Comparison of ENCODE assay signal across 1 cellular context in the genomic region with DNA sequence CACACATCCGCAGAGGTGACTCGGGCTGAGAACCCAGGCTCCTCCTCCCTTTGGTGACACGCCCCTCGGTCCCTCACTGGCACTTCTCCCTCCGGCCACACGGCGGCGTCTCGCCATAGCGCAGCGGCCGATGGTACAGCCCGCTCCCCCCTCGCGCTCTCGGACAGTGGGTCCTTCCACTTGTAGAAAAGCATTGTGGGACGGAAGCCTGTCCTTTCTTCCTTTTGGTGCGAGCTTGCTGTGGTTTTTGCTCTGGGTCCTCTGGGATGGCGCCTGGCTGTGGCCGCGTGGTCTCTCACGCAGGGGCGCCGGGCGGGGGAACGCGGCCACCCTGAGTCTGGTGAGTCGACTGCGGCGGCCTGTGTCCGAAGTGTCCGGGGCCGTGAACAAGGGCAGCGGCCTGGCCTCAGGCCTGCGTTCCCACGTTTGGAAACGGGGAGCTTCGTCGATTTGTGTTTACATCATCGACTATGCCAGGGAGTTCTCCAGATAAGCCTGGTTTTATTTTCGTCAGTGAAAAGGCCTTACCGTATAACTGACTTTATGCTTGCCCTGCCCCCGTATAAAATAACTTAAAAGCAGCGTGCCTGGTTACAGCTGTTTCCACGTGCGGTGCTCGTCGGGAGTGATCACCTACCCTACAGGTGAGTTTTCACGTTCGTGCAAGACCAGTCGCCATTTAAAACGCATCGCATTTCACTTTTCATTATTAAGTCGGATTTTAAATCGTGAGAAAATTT.
TF ChIP-seq lines count a peak whose summit lies in the region.

No MANE protein-coding gene starts in this region.

TF ChIP-seq in GM12878, 131 proteins besides CTCF, POLR2A, EP300 and RAD21 (continued from another document and continues in another):
- TF ChIP-seq, protein P1, sequence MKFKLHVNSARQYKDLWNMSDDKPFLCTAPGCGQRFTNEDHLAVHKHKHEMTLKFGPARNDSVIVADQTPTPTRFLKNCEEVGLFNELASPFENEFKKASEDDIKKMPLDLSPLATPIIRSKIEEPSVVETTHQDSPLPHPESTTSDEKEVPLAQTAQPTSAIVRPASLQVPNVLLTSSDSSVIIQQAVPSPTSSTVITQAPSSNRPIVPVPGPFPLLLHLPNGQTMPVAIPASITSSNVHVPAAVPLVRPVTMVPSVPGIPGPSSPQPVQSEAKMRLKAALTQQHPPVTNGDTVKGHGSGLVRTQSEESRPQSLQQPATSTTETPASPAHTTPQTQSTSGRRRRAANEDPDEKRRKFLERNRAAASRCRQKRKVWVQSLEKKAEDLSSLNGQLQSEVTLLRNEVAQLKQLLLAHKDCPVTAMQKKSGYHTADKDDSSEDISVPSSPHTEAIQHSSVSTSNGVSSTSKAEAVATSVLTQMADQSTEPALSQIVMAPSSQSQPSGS (IDR thresholded peaks at IDR 0.05; ENCODE audit: low read length), result no peak; the same call in 1 of the 2 replicates
- TF ChIP-seq ZNF217 (IDR thresholded peaks at IDR 0.05) (no peak), ATF7 (IDR thresholded peaks at IDR 0.05; ENCODE audit: low read depth) (peak; percentile 99), CREB1 (IDR thresholded peaks at IDR 0.05; ENCODE audit: low read depth) (peak; percentile 83), RCOR1 (conservative IDR thresholded peaks at IDR 0.05; ENCODE audit: low read depth, low read length) (0 out of 2 replicates have a peak, but pooled peaks have one; percentile 59), BCL11A (IDR thresholded peaks at IDR 0.05; ENCODE audit: low read depth, low read length) (peak; percentile 17; the same call in 1 of the 2 replicates), SPI1 (IDR thresholded peaks at IDR 0.05; ENCODE audit: borderline replicate concordance, insufficient read depth, low read depth, low read length) (peak; percentile 25; the same call in 1 of the 2 replicates), SMAD5 (IDR thresholded peaks at IDR 0.05; ENCODE audit: low read depth) (peak; percentile 95), ZZZ3 (IDR thresholded peaks at IDR 0.05; ENCODE audit: control insufficient read depth, insufficient read length, low read depth) (no peak), ZNF622 (IDR thresholded peaks at IDR 0.05) (no peak), SMC3 (IDR thresholded peaks at IDR 0.05; ENCODE audit: borderline replicate concordance, low read length) (peak; percentile 63), RUNX3 (IDR thresholded peaks at IDR 0.05; ENCODE audit: low read length) (peak; percentile 87), SMARCA5 (IDR thresholded peaks at IDR 0.05) (peak; percentile 97), MEF2B (IDR thresholded peaks at IDR 0.05; ENCODE audit: partially characterized antibody, poor library complexity, severe bottlenecking) (peak; percentile 67), ZNF207 (IDR thresholded peaks at IDR 0.05; ENCODE audit: borderline replicate concordance) (peak; percentile 96), SUPT20H (IDR thresholded peaks at IDR 0.05; ENCODE audit: borderline replicate concordance, control insufficient read depth, low read depth, low read length) (no peak), HDGF (IDR thresholded peaks at IDR 0.05) (no peak), RELA (IDR thresholded peaks at IDR 0.05; ENCODE audit: borderline replicate concordance, partially characterized antibody) (peak; percentile 86), EZH2 (IDR thresholded peaks at IDR 0.05; ENCODE audit: borderline replicate concordance, control insufficient read depth, low read depth, low read length) (no peak), MEF2A (IDR thresholded peaks at IDR 0.05; ENCODE audit: insufficient read depth, low read depth, low read length) (peak; percentile 69), STAT3 (IDR thresholded peaks at IDR 0.05; ENCODE audit: low read depth, low read length) (no peak), JUNB (IDR thresholded peaks at IDR 0.05) (no peak), BRCA1 (IDR thresholded peaks at IDR 0.05; ENCODE audit: low read depth, low read length) (no peak), PAX5 (IDR thresholded peaks at IDR 0.05; ENCODE audit: borderline replicate concordance, low read depth, low read length) (peak; percentile 65; the same call in 1 of the 2 replicates), HDAC2 (IDR thresholded peaks at IDR 0.05) (peak; percentile 62; the same call in 1 of the 2 replicates), ZBED1 (IDR thresholded peaks at IDR 0.05; ENCODE audit: borderline replicate concordance) (peak; percentile 72; the same call in 1 of the 2 replicates), SIN3A (IDR thresholded peaks at IDR 0.05; ENCODE audit: low read depth, low read length) (peak; percentile 29; the same call in 1 of the 2 replicates)
- TF ChIP-seq, protein P2, sequence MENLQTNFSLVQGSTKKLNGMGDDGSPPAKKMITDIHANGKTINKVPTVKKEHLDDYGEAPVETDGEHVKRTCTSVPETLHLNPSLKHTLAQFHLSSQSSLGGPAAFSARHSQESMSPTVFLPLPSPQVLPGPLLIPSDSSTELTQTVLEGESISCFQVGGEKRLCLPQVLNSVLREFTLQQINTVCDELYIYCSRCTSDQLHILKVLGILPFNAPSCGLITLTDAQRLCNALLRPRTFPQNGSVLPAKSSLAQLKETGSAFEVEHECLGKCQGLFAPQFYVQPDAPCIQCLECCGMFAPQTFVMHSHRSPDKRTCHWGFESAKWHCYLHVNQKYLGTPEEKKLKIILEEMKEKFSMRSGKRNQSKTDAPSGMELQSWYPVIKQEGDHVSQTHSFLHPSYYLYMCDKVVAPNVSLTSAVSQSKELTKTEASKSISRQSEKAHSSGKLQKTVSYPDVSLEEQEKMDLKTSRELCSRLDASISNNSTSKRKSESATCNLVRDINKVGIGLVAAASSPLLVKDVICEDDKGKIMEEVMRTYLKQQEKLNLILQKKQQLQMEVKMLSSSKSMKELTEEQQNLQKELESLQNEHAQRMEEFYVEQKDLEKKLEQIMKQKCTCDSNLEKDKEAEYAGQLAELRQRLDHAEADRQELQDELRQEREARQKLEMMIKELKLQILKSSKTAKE (IDR thresholded peaks at IDR 0.05; ENCODE audit: low read depth, poor library complexity, severe bottlenecking), result peak; percentile 87
- TF ChIP-seq, protein P3, sequence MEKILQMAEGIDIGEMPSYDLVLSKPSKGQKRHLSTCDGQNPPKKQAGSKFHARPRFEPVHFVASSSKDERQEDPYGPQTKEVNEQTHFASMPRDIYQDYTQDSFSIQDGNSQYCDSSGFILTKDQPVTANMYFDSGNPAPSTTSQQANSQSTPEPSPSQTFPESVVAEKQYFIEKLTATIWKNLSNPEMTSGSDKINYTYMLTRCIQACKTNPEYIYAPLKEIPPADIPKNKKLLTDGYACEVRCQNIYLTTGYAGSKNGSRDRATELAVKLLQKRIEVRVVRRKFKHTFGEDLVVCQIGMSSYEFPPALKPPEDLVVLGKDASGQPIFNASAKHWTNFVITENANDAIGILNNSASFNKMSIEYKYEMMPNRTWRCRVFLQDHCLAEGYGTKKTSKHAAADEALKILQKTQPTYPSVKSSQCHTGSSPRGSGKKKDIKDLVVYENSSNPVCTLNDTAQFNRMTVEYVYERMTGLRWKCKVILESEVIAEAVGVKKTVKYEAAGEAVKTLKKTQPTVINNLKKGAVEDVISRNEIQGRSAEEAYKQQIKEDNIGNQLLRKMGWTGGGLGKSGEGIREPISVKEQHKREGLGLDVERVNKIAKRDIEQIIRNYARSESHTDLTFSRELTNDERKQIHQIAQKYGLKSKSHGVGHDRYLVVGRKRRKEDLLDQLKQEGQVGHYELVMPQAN (conservative IDR thresholded peaks at IDR 0.05), result peak; percentile 93
- TF ChIP-seq, protein P4, sequence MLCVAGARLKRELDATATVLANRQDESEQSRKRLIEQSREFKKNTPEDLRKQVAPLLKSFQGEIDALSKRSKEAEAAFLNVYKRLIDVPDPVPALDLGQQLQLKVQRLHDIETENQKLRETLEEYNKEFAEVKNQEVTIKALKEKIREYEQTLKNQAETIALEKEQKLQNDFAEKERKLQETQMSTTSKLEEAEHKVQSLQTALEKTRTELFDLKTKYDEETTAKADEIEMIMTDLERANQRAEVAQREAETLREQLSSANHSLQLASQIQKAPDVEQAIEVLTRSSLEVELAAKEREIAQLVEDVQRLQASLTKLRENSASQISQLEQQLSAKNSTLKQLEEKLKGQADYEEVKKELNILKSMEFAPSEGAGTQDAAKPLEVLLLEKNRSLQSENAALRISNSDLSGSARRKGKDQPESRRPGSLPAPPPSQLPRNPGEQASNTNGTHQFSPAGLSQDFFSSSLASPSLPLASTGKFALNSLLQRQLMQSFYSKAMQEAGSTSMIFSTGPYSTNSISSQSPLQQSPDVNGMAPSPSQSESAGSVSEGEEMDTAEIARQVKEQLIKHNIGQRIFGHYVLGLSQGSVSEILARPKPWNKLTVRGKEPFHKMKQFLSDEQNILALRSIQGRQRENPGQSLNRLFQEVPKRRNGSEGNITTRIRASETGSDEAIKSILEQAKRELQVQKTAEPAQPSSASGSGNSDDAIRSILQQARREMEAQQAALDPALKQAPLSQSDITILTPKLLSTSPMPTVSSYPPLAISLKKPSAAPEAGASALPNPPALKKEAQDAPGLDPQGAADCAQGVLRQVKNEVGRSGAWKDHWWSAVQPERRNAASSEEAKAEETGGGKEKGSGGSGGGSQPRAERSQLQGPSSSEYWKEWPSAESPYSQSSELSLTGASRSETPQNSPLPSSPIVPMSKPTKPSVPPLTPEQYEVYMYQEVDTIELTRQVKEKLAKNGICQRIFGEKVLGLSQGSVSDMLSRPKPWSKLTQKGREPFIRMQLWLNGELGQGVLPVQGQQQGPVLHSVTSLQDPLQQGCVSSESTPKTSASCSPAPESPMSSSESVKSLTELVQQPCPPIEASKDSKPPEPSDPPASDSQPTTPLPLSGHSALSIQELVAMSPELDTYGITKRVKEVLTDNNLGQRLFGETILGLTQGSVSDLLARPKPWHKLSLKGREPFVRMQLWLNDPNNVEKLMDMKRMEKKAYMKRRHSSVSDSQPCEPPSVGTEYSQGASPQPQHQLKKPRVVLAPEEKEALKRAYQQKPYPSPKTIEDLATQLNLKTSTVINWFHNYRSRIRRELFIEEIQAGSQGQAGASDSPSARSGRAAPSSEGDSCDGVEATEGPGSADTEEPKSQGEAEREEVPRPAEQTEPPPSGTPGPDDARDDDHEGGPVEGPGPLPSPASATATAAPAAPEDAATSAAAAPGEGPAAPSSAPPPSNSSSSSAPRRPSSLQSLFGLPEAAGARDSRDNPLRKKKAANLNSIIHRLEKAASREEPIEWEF (IDR thresholded peaks at IDR 0.05; ENCODE audit: insufficient replicate concordance, low read depth, low read length), result no peak
- TF ChIP-seq, protein P5, sequence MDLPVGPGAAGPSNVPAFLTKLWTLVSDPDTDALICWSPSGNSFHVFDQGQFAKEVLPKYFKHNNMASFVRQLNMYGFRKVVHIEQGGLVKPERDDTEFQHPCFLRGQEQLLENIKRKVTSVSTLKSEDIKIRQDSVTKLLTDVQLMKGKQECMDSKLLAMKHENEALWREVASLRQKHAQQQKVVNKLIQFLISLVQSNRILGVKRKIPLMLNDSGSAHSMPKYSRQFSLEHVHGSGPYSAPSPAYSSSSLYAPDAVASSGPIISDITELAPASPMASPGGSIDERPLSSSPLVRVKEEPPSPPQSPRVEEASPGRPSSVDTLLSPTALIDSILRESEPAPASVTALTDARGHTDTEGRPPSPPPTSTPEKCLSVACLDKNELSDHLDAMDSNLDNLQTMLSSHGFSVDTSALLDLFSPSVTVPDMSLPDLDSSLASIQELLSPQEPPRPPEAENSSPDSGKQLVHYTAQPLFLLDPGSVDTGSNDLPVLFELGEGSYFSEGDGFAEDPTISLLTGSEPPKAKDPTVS (IDR thresholded peaks at IDR 0.05; ENCODE audit: low read depth, low read length), result no peak; the same call in 1 of the 2 replicates
- TF ChIP-seq, protein P6, sequence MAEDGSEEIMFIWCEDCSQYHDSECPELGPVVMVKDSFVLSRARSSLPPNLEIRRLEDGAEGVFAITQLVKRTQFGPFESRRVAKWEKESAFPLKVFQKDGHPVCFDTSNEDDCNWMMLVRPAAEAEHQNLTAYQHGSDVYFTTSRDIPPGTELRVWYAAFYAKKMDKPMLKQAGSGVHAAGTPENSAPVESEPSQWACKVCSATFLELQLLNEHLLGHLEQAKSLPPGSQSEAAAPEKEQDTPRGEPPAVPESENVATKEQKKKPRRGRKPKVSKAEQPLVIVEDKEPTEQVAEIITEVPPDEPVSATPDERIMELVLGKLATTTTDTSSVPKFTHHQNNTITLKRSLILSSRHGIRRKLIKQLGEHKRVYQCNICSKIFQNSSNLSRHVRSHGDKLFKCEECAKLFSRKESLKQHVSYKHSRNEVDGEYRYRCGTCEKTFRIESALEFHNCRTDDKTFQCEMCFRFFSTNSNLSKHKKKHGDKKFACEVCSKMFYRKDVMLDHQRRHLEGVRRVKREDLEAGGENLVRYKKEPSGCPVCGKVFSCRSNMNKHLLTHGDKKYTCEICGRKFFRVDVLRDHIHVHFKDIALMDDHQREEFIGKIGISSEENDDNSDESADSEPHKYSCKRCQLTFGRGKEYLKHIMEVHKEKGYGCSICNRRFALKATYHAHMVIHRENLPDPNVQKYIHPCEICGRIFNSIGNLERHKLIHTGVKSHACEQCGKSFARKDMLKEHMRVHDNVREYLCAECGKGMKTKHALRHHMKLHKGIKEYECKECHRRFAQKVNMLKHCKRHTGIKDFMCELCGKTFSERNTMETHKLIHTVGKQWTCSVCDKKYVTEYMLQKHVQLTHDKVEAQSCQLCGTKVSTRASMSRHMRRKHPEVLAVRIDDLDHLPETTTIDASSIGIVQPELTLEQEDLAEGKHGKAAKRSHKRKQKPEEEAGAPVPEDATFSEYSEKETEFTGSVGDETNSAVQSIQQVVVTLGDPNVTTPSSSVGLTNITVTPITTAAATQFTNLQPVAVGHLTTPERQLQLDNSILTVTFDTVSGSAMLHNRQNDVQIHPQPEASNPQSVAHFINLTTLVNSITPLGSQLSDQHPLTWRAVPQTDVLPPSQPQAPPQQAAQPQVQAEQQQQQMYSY (CRISPR knock-in tag; IDR thresholded peaks at IDR 0.05), result no peak
- TF ChIP-seq, protein P7, sequence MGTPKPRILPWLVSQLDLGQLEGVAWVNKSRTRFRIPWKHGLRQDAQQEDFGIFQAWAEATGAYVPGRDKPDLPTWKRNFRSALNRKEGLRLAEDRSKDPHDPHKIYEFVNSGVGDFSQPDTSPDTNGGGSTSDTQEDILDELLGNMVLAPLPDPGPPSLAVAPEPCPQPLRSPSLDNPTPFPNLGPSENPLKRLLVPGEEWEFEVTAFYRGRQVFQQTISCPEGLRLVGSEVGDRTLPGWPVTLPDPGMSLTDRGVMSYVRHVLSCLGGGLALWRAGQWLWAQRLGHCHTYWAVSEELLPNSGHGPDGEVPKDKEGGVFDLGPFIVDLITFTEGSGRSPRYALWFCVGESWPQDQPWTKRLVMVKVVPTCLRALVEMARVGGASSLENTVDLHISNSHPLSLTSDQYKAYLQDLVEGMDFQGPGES (IDR thresholded peaks at IDR 0.05), result peak; percentile 65; the same call in 1 of the 2 replicates
- TF ChIP-seq, protein P8, sequence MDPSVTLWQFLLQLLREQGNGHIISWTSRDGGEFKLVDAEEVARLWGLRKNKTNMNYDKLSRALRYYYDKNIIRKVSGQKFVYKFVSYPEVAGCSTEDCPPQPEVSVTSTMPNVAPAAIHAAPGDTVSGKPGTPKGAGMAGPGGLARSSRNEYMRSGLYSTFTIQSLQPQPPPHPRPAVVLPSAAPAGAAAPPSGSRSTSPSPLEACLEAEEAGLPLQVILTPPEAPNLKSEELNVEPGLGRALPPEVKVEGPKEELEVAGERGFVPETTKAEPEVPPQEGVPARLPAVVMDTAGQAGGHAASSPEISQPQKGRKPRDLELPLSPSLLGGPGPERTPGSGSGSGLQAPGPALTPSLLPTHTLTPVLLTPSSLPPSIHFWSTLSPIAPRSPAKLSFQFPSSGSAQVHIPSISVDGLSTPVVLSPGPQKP (IDR thresholded peaks at IDR 0.05; ENCODE audit: low read depth, low read length), result peak; percentile 51; the same call in 1 of the 2 replicates
